In genomic region chr2:46239847-46240181, GRCh38 we compare ENCODE assay signal across 10 cellular contexts. TPM values are rescaled to one million over a fixed set of nuclear protein-coding genes. Genes with fewer than 3 reads are reported as not detected.
DNase-seq lines count a peak whose midpoint lies in the region; ATAC-seq and TF ChIP-seq lines count a peak whose summit lies in the region.
"Had no signal": no experiment of that assay in that cellular context is flagged by ENCODE, and none has a peak within 500 bp of the region (broad histone marks: within the 10 kb centered on the region; RNA-seq: fewer than 3 reads in every experiment).

No MANE protein-coding gene starts in this region.

- H3K4me3 ChIP-seq in CD4-positive, CD25-positive, alpha-beta regulatory T cell (ENCODE audit: low read depth, low read length), result no peak overlapping the region
- H3K4me3 ChIP-seq in right lobe of liver (no peak overlapping the region), ovary (no peak overlapping the region)
- H3K4me3 ChIP-seq: vagina had no signal

- H3K4me3 Mint-ChIP-seq in CD4-positive, CD25-positive, alpha-beta regulatory T cell, result peak overlapping the region in 3 of 4 donors; percentile 3 to 65 (median 30)
- no peak overlapping the region for H3K4me3 Mint-ChIP-seq in activated CD4-positive, alpha-beta memory T cell treated with anti-CD3 and anti-CD28 coated beads, Interleukin-2, amount 10 ng/mL, durations not matched to agents 7 days and 5 days

- POLR2A ChIA-PET in activated CD4-positive, alpha-beta memory T cell treated with anti-CD3 and anti-CD28 coated beads, Interleukin-2, amount 10 ng/mL, durations not matched to agents 7 days and 5 days (lab: Charles Lee), result interaction anchor here (0.6 to 1.8 kb wide), 8 partner anchors 8 to 832 kb away, joined by 3 to 29 read pairs (median 3); partner anchors contain the start of gene EPAS1

- peak overlapping the region; percentile 64 for H3K27ac ChIP-seq in CD4-positive, CD25-positive, alpha-beta regulatory T cell (ENCODE audit: insufficient read depth, low read length, poor library complexity, severe bottlenecking)
- no peak overlapping the region for H3K27ac ChIP-seq in right lobe of liver
- H3K27ac ChIP-seq in ovary, result no peak overlapping the region
- H3K27ac ChIP-seq: vagina had no signal

- H3K27ac Mint-ChIP-seq in CD4-positive, CD25-positive, alpha-beta regulatory T cell, result peak overlapping the region; percentile 81 to 94 (median 87)
- H3K27ac Mint-ChIP-seq in activated CD4-positive, alpha-beta memory T cell treated with anti-CD3 and anti-CD28 coated beads, Interleukin-2, amount 10 ng/mL, durations not matched to agents 7 days and 5 days, result peak overlapping the region; percentile 79

- WGBS in right lobe of liver (ENCODE audit: insufficient coverage, low coverage, low lambda C conversion rate, missing lambda C conversion rate), result 86% methylated on average over 2 of the region's 4 CpGs
- WGBS in ovary, 3 donors, result 92 to 94% (median 93%) methylated on average over 4 of the region's 4 CpGs

- H3K9me3 ChIP-seq in CD4-positive, CD25-positive, alpha-beta regulatory T cell (ENCODE audit: control insufficient read depth in 2 of 2, low read length in 2 of 2), result no peaks in the 10 kb centered on the region
- H3K9me3 ChIP-seq in right lobe of liver, result no peaks in the 10 kb centered on the region
- no peaks in the 10 kb centered on the region for H3K9me3 ChIP-seq in ovary
- H3K9me3 ChIP-seq: vagina had no signal

- CTCF ChIA-PET in activated CD4-positive, alpha-beta memory T cell treated with anti-CD3 and anti-CD28 coated beads, Interleukin-2, amount 10 ng/mL, durations not matched to agents 7 days and 5 days (lab: Charles Lee), result interaction anchor here (1.1 to 1.2 kb wide), 3 partner anchors 10 to 177 kb away, joined by 4 to 7 read pairs (median 5); no protein-coding TSS in a partner anchor

- H3K36me3 Mint-ChIP-seq in CD4-positive, CD25-positive, alpha-beta regulatory T cell, result peaks cover 4% of the 10 kb centered on the region
- H3K36me3 Mint-ChIP-seq in activated CD4-positive, alpha-beta memory T cell treated with anti-CD3 and anti-CD28 coated beads, Interleukin-2, amount 10 ng/mL, durations not matched to agents 7 days and 5 days (ENCODE audit: low read depth), result peaks cover 7% of the 10 kb centered on the region

- H3K4me1 Mint-ChIP-seq in CD4-positive, CD25-positive, alpha-beta regulatory T cell, result peaks cover 5 to 40% (median 32%) of the 10 kb centered on the region in 4 donors
- peaks cover 56% of the 10 kb centered on the region for H3K4me1 Mint-ChIP-seq in activated CD4-positive, alpha-beta memory T cell treated with anti-CD3 and anti-CD28 coated beads, Interleukin-2, amount 10 ng/mL, durations not matched to agents 7 days and 5 days

- no peaks in the 10 kb centered on the region for H3K36me3 ChIP-seq in CD4-positive, CD25-positive, alpha-beta regulatory T cell (ENCODE audit: control insufficient read depth, insufficient read depth, low read length)
- H3K36me3 ChIP-seq in right lobe of liver, result no peaks in the 10 kb centered on the region
- no peaks in the 10 kb centered on the region for H3K36me3 ChIP-seq in ovary
- H3K36me3 ChIP-seq: vagina had no signal

- intact Hi-C loops in right lobe of liver (cut with DNase I), result no loop called here
- intact Hi-C loops in ovary (cut with DNase I), result no loop called here

- H3K27me3 ChIP-seq in CD4-positive, CD25-positive, alpha-beta regulatory T cell (ENCODE audit: control insufficient read depth, insufficient read depth, low read length), result no peaks in the 10 kb centered on the region
- H3K27me3 ChIP-seq in right lobe of liver, result no peaks in the 10 kb centered on the region
- H3K27me3 ChIP-seq in ovary, result no peaks in the 10 kb centered on the region
- H3K27me3 ChIP-seq: vagina had no signal

- TF ChIP-seq CTCF in right lobe of liver (IDR thresholded peaks at IDR 0.05), result no peak
- TF ChIP-seq CTCF in ovary (IDR thresholded peaks at IDR 0.05), result no peak

- peak; percentile 95 to 99 for ATAC-seq in CD4-positive, CD25-positive, alpha-beta regulatory T cell (ENCODE audit: low read depth in 2 of 2)
- ATAC-seq in HG03039 (IDR thresholded peaks at IDR 0.05; ENCODE audit: unreplicated experiment) (peak; percentile 71), right lobe of liver (peak in 3 of 4 donors; percentile 28 to 48 (median 40))

- peak; percentile 6 to 89 (median 60) for DNase-seq in CD4-positive, CD25-positive, alpha-beta regulatory T cell
- peak; percentile 81 for DNase-seq in activated CD4-positive, alpha-beta memory T cell treated with anti-CD3 and anti-CD28 coated beads, Interleukin-2, amount 10 ng/mL, durations not matched to agents 7 days and 5 days
- no peak for DNase-seq in right lobe of liver
- DNase-seq in cerebellum (ENCODE audit: low spot score), result no peak
- DNase-seq in DMS153 (lab: John Stamatoyannopoulos, UW), result no peak
- no peak for DNase-seq in ovary
- DNase-seq in HuH-7.5 (ENCODE audit: low spot score), result no peak
- DNase-seq: NCI-H1694 treated with DMSO at 0.1 percent for 48 hours had no signal

- H3K27me3 Mint-ChIP-seq in CD4-positive, CD25-positive, alpha-beta regulatory T cell, result no peaks in the 10 kb centered on the region
- H3K27me3 Mint-ChIP-seq in activated CD4-positive, alpha-beta memory T cell treated with anti-CD3 and anti-CD28 coated beads, Interleukin-2, amount 10 ng/mL, durations not matched to agents 7 days and 5 days, result no peaks in the 10 kb centered on the region

- TF ChIP-seq POLR2A in right lobe of liver (IDR thresholded peaks at IDR 0.05) (no peak), ovary (IDR thresholded peaks at IDR 0.05) (no peak)

- peaks cover 0 to 1% (median 0%) of the 10 kb centered on the region in 7 donors for H3K9me3 Mint-ChIP-seq in CD4-positive, CD25-positive, alpha-beta regulatory T cell
- peaks cover 5% of the 10 kb centered on the region for H3K9me3 Mint-ChIP-seq in activated CD4-positive, alpha-beta memory T cell treated with anti-CD3 and anti-CD28 coated beads, Interleukin-2, amount 10 ng/mL, durations not matched to agents 7 days and 5 days

- H3K4me1 ChIP-seq in CD4-positive, CD25-positive, alpha-beta regulatory T cell (ENCODE audit: control insufficient read depth, insufficient read depth, low read length, poor library complexity, severe bottlenecking), result peaks cover 26% of the 10 kb centered on the region
- H3K4me1 ChIP-seq in right lobe of liver (no peaks in the 10 kb centered on the region), ovary (ENCODE audit: insufficient read depth) (no peaks in the 10 kb centered on the region)
- H3K4me1 ChIP-seq: vagina had no signal

- TF ChIP-seq EP300 in ovary (IDR thresholded peaks at IDR 0.05), result no peak

RNA-seq across cellular contexts. Expression of gene EPAS1, which starts 57.4 kb away (rescaled TPM):
- total RNA-seq in CD4-positive, CD25-positive, alpha-beta regulatory T cell, result 4.4 TPM
- under 1 TPM in 2 of 4 donors, not detected in 2; 0.22 to 0.31 TPM for polyA plus RNA-seq in CD4-positive, CD25-positive, alpha-beta regulatory T cell
- 10 to 100 TPM; 76.3 to 79.0 TPM for total RNA-seq in activated CD4-positive, alpha-beta memory T cell treated with anti-CD3 and anti-CD28 coated beads, Interleukin-2, amount 10 ng/mL, durations not matched to agents 7 days and 5 days
- 100 to 1,000 TPM; 101 to 232 (median 170) TPM for total RNA-seq in right lobe of liver
- 13.0 TPM for total RNA-seq in cerebellum
- 100 to 1,000 TPM in 2 of 7 donors, 10 to 100 TPM in 5; 63.1 to 163 (median 81.0) TPM for total RNA-seq in ovary
- polyA plus RNA-seq in ovary, result 100 to 1,000 TPM in 1 of 2 donors, 10 to 100 TPM in 1; 82.7 to 258 TPM

Comparison
In these comparisons a context has a peak if more than half of its experiments do, and no peak if none do; other contexts are left out.
1. ATAC-seq: peak in every context shown above with its lines; median percentile 97 in CD4-positive, CD25-positive, alpha-beta regulatory T cell; 71 in HG03039; 40 in right lobe of liver.
2. DNase-seq: peak in CD4-positive, CD25-positive, alpha-beta regulatory T cell (3 of 3) and activated CD4-positive, alpha-beta memory T cell treated with anti-CD3 and anti-CD28 coated beads, Interleukin-2, amount 10 ng/mL, durations not matched to agents 7 days and 5 days (single experiment); none in right lobe of liver (0 of 3), cerebellum (single experiment), DMS153 (single experiment), ovary (0 of 5) and HuH-7.5 (single experiment).